Comparison of ENCODE assay signal across 19 cellular contexts in genomic region chr9:77486968-77487367, GRCh38.
DNase-seq lines count a peak whose midpoint lies in the region; ATAC-seq and TF ChIP-seq lines count a peak whose summit lies in the region.
"Had no signal": no experiment of that assay in that cellular context is flagged by ENCODE, and none has a peak within 500 bp of the region (broad histone marks: within the 10 kb centered on the region; RNA-seq: fewer than 3 reads in every experiment).

No MANE protein-coding gene starts in this region.

- POLR2A ChIA-PET in activated CD8-positive, alpha-beta T cell treated with anti-CD3 and anti-CD28 coated beads for 36 hours (lab: Charles Lee): interaction anchor here (0.6 kb wide), 1 partner anchor 437 kb away, joined by 3 read pairs; no protein-coding TSS in a partner anchor
- POLR2A ChIA-PET in activated CD8-positive, alpha-beta T cell treated with anti-CD3 and anti-CD28 coated beads, Interleukin-2, amount 10 ng/mL, durations not matched to agents 7 days and 5 days (lab: Charles Lee): no interaction called here

- TF ChIP-seq POLR2A in Peyer's patch (IDR thresholded peaks at IDR 0.05): no peak

- TF ChIP-seq CTCF in activated CD8-positive, alpha-beta T cell treated with anti-CD3 and anti-CD28 coated beads for 36 hours (IDR thresholded peaks at IDR 0.05): no peak
- no peak for TF ChIP-seq CTCF in Peyer's patch (IDR thresholded peaks at IDR 0.05)

- peaks cover 13% of the 10 kb centered on the region for H3K4me1 Mint-ChIP-seq in activated CD8-positive, alpha-beta T cell treated with anti-CD3 and anti-CD28 coated beads for 36 hours (ENCODE audit: low read depth)
- H3K4me1 Mint-ChIP-seq in activated CD8-positive, alpha-beta T cell treated with anti-CD3 and anti-CD28 coated beads, Interleukin-2, amount 10 ng/mL, durations not matched to agents 7 days and 5 days (ENCODE audit: low read depth): peaks cover 18% of the 10 kb centered on the region
- peaks cover 10% of the 10 kb centered on the region for H3K4me1 Mint-ChIP-seq in activated T-helper 17 cell treated with anti-CD3 and anti-CD28 coated beads, Interleukin-2, amount 50 U/mL, for 72 hours

- peaks cover 0 to 12% (median 0%) of the 10 kb centered on the region in 4 donors for H3K9me3 ChIP-seq in Peyer's patch

- no peak overlapping the region for H3K27ac Mint-ChIP-seq in activated CD8-positive, alpha-beta T cell treated with anti-CD3 and anti-CD28 coated beads for 36 hours
- H3K27ac Mint-ChIP-seq in activated CD8-positive, alpha-beta T cell treated with anti-CD3 and anti-CD28 coated beads, Interleukin-2, amount 10 ng/mL, durations not matched to agents 7 days and 5 days: no peak overlapping the region
- no peak overlapping the region for H3K27ac Mint-ChIP-seq in activated T-helper 17 cell treated with anti-CD3 and anti-CD28 coated beads, Interleukin-2, amount 50 U/mL, for 72 hours
- H3K27ac Mint-ChIP-seq: CD8-positive, alpha-beta T cell; GM23338 had no signal

- H3K27ac ChIP-seq in Peyer's patch: no peak overlapping the region
- H3K27ac ChIP-seq: BLaER1 had no signal

- H3K9me3 Mint-ChIP-seq in activated CD8-positive, alpha-beta T cell treated with anti-CD3 and anti-CD28 coated beads for 36 hours: peaks cover 18% of the 10 kb centered on the region
- peaks cover 6% of the 10 kb centered on the region for H3K9me3 Mint-ChIP-seq in activated CD8-positive, alpha-beta T cell treated with anti-CD3 and anti-CD28 coated beads, Interleukin-2, amount 10 ng/mL, durations not matched to agents 7 days and 5 days (ENCODE audit: insufficient read depth)
- peaks cover 9% of the 10 kb centered on the region for H3K9me3 Mint-ChIP-seq in activated T-helper 17 cell treated with anti-CD3 and anti-CD28 coated beads, Interleukin-2, amount 50 U/mL, for 72 hours

- H3K4me3 ChIP-seq in Peyer's patch: no peak overlapping the region
- H3K4me3 ChIP-seq: BLaER1, GM23338 had no signal

- ATAC-seq in activated CD8-positive, alpha-beta T cell treated with anti-CD3 and anti-CD28 coated beads for 36 hours: peak; percentile 45
- no peak for ATAC-seq in activated CD8-positive, alpha-beta T cell treated with anti-CD3 and anti-CD28 coated beads, Interleukin-2, amount 10 ng/mL, durations not matched to agents 7 days and 5 days
- ATAC-seq in activated T-helper 17 cell treated with anti-CD3 and anti-CD28 coated beads, Interleukin-2, amount 50 U/mL, for 72 hours (replicated peaks): peak; percentile 95
- ATAC-seq in GM21360 (IDR thresholded peaks at IDR 0.05; ENCODE audit: unreplicated experiment): no peak
- ATAC-seq: CD8-positive, alpha-beta T cell; GM23338; Right ventricle myocardium inferior had no signal

- H3K4me1 ChIP-seq in Peyer's patch: no peaks in the 10 kb centered on the region
- H3K4me1 ChIP-seq: BLaER1 had no signal

- intact Hi-C loops in activated CD8-positive, alpha-beta T cell treated with anti-CD3 and anti-CD28 coated beads for 36 hours (cut with micrococcal nuclease): no loop called here

- DNase-seq in activated CD8-positive, alpha-beta T cell treated with anti-CD3 and anti-CD28 coated beads for 36 hours: no peak
- no peak for DNase-seq in activated CD8-positive, alpha-beta T cell treated with anti-CD3 and anti-CD28 coated beads, Interleukin-2, amount 10 ng/mL, durations not matched to agents 7 days and 5 days
- DNase-seq in M059J (ENCODE audit: low read depth): peak; percentile 33
- DNase-seq in iris pigment epithelial cell (ENCODE audit: low read depth): peak; percentile 40
- no peak for DNase-seq in Peyer's patch
- no peak for DNase-seq in iPS-NIHi7 (ENCODE audit: extremely low spot score)
- DNase-seq: CD8-positive, alpha-beta T cell; DMS79 treated with DMSO at 0.1 percent for 48 hours; MV-4-11; NCI-H1417; NCI-H187 treated with DMSO at 0.1 percent for 48 hours; NCI-H2171; NCI-H446 treated with DMSO at 0.1 percent for 48 hours; NCI-H748 treated with DMSO at 0.1 percent for 48 hours had no signal

- H3K36me3 Mint-ChIP-seq in activated CD8-positive, alpha-beta T cell treated with anti-CD3 and anti-CD28 coated beads for 36 hours (ENCODE audit: low read depth): peaks cover 10% of the 10 kb centered on the region
- H3K36me3 Mint-ChIP-seq in activated CD8-positive, alpha-beta T cell treated with anti-CD3 and anti-CD28 coated beads, Interleukin-2, amount 10 ng/mL, durations not matched to agents 7 days and 5 days (ENCODE audit: low read depth): peaks cover 2% of the 10 kb centered on the region
- no peaks in the 10 kb centered on the region for H3K36me3 Mint-ChIP-seq in activated T-helper 17 cell treated with anti-CD3 and anti-CD28 coated beads, Interleukin-2, amount 50 U/mL, for 72 hours (ENCODE audit: low read depth)
- H3K36me3 Mint-ChIP-seq: CD8-positive, alpha-beta T cell had no signal

- no peaks in the 10 kb centered on the region for H3K36me3 ChIP-seq in Peyer's patch
- H3K36me3 ChIP-seq: BLaER1 had no signal

- no peaks in the 10 kb centered on the region for H3K27me3 ChIP-seq in Peyer's patch
- H3K27me3 ChIP-seq: BLaER1 had no signal

- H3K4me3 Mint-ChIP-seq in activated CD8-positive, alpha-beta T cell treated with anti-CD3 and anti-CD28 coated beads for 36 hours: no peak overlapping the region
- no peak overlapping the region for H3K4me3 Mint-ChIP-seq in activated CD8-positive, alpha-beta T cell treated with anti-CD3 and anti-CD28 coated beads, Interleukin-2, amount 10 ng/mL, durations not matched to agents 7 days and 5 days
- no peak overlapping the region for H3K4me3 Mint-ChIP-seq in activated T-helper 17 cell treated with anti-CD3 and anti-CD28 coated beads, Interleukin-2, amount 50 U/mL, for 72 hours
- H3K4me3 Mint-ChIP-seq: CD8-positive, alpha-beta T cell; GM23338 had no signal

- CTCF ChIA-PET in activated CD8-positive, alpha-beta T cell treated with anti-CD3 and anti-CD28 coated beads for 36 hours (lab: Charles Lee): interaction anchor here (1.7 to 6.9 kb wide), 4 partner anchors 11 to 54 kb away, joined by 4 to 141 read pairs (median 8); no protein-coding TSS in a partner anchor
- CTCF ChIA-PET in activated CD8-positive, alpha-beta T cell treated with anti-CD3 and anti-CD28 coated beads, Interleukin-2, amount 10 ng/mL, durations not matched to agents 7 days and 5 days (lab: Charles Lee): interaction anchor here (0.6 to 6.2 kb wide), 14 partner anchors 10 to 354 kb away, joined by 3 to 137 read pairs (median 6); no protein-coding TSS in a partner anchor

- H3K27me3 Mint-ChIP-seq in activated CD8-positive, alpha-beta T cell treated with anti-CD3 and anti-CD28 coated beads for 36 hours: peaks cover 7% of the 10 kb centered on the region
- H3K27me3 Mint-ChIP-seq in activated CD8-positive, alpha-beta T cell treated with anti-CD3 and anti-CD28 coated beads, Interleukin-2, amount 10 ng/mL, durations not matched to agents 7 days and 5 days (ENCODE audit: low read depth): peaks cover 5% of the 10 kb centered on the region
- peaks cover 23% of the 10 kb centered on the region for H3K27me3 Mint-ChIP-seq in activated T-helper 17 cell treated with anti-CD3 and anti-CD28 coated beads, Interleukin-2, amount 50 U/mL, for 72 hours

Comparison
In these comparisons a context has a peak if more than half of its experiments do, and no peak if none do; other contexts are left out.
1. ATAC-seq: peak in activated CD8-positive, alpha-beta T cell treated with anti-CD3 and anti-CD28 coated beads for 36 hours (single experiment) and activated T-helper 17 cell treated with anti-CD3 and anti-CD28 coated beads, Interleukin-2, amount 50 U/mL, for 72 hours (single experiment); none in activated CD8-positive, alpha-beta T cell treated with anti-CD3 and anti-CD28 coated beads, Interleukin-2, amount 10 ng/mL, durations not matched to agents 7 days and 5 days (single experiment) and GM21360 (single experiment).
2. DNase-seq: peak in M059J (single experiment) and iris pigment epithelial cell (single experiment); none in activated CD8-positive, alpha-beta T cell treated with anti-CD3 and anti-CD28 coated beads for 36 hours (single experiment), activated CD8-positive, alpha-beta T cell treated with anti-CD3 and anti-CD28 coated beads, Interleukin-2, amount 10 ng/mL, durations not matched to agents 7 days and 5 days (single experiment), Peyer's patch (0 of 3) and iPS-NIHi7 (single experiment).